22 cellular contexts compared by ENCODE assay signal in the genomic region with DNA sequence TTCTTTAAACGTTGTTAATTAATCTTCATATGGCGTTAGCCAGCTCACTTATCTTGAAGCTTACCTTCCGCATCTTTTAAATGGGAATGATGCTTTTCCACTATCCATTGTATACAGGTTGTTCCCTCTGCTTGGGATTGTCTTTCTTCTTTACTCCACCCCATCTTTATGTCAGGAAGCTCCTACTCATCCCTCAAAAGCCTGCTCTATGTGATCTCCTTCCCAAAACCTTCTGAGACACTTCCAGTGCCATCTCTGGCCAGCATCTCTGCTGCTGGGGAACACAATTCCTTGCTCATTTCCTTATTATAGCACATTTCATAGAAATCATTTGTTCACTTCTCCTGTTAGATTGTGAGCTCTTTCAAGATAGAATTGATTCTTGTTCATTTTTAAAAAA. TPM values are rescaled to one million over a fixed set of nuclear protein-coding genes. Genes with fewer than 3 reads are reported as not detected.
DNase-seq lines count a peak whose midpoint lies in the region; ATAC-seq and TF ChIP-seq lines count a peak whose summit lies in the region.
"Had no signal": no experiment of that assay in that cellular context is flagged by ENCODE, and none has a peak within 500 bp of the region (broad histone marks: within the 10 kb centered on the region; RNA-seq: fewer than 3 reads in every experiment).

No MANE protein-coding gene starts in this region.

- H3K27ac ChIP-seq in CD4-positive, alpha-beta memory T cell (ENCODE audit: low read depth, low read length): no peak overlapping the region
- no peak overlapping the region for H3K27ac ChIP-seq in smooth muscle cell (ENCODE audit: low read depth)
- H3K27ac ChIP-seq: KMS-11, ovary, SJSA1, upper lobe of left lung had no signal

- no peak overlapping the region for H2AFZ ChIP-seq in smooth muscle cell (ENCODE audit: low read depth)

- no peak for DNase-seq in activated CD4-positive, alpha-beta T cell treated with anti-CD3 and anti-CD28 coated beads for 36 hours
- DNase-seq in activated CD4-positive, alpha-beta T cell treated with anti-CD3 and anti-CD28 coated beads, Interleukin-2, amount 50 U/mL, for 4 hours: no peak
- no peak for DNase-seq in CD4-positive, alpha-beta memory T cell
- no peak for DNase-seq in natural killer cell
- no peak for DNase-seq in smooth muscle cell (lab: John Stamatoyannopoulos, UW; ENCODE audit: unreplicated experiment)
- DNase-seq: activated CD4-positive, CD25-positive, alpha-beta regulatory T cell; activated CD8-positive, alpha-beta memory T cell treated with anti-CD3 and anti-CD28 coated beads, Interleukin-2, amount 10 ng/mL, durations not matched to agents 7 days and 5 days; activated effector memory CD4-positive, alpha-beta T cell treated with anti-CD3 and anti-CD28 coated beads, Interleukin-2, amount 50 U/mL, for 16 hours; amniotic stem cell; BE2C; NCI-H187; NCI-H526; ovary; stimulated activated CD4-positive, alpha-beta T cell treated with anti-CD3 and anti-CD28 coated beads, Interleukin-12 subunit alpha, Interleukin-12 subunit beta, amount 100 ng/mL, for 4 hours; stimulated activated CD4-positive, alpha-beta T cell treated with anti-CD3 and anti-CD28 coated beads, Interleukin-4, amount 100 ng/mL, for 4 hours; T-helper 9 cell; upper lobe of left lung had no signal

- H4K20me1 ChIP-seq in smooth muscle cell (ENCODE audit: low read depth): peaks cover 82% of the 10 kb centered on the region

- H3K27me3 ChIP-seq in CD4-positive, alpha-beta memory T cell (ENCODE audit: insufficient read depth, low read length): no peaks in the 10 kb centered on the region
- no peaks in the 10 kb centered on the region for H3K27me3 ChIP-seq in smooth muscle cell (ENCODE audit: low read depth)
- H3K27me3 ChIP-seq: BE2C, ovary, SJSA1, upper lobe of left lung had no signal

- H3K9me3 Mint-ChIP-seq in activated CD4-positive, alpha-beta T cell treated with anti-CD3 and anti-CD28 coated beads for 36 hours (ENCODE audit: low read depth): peaks cover 4% of the 10 kb centered on the region
- peaks cover 0 to 3% (median 0%) of the 10 kb centered on the region in 8 donors for H3K9me3 Mint-ChIP-seq in CD4-positive, alpha-beta memory T cell
- peaks cover 4% of the 10 kb centered on the region for H3K9me3 Mint-ChIP-seq in activated T-helper 17 cell treated with anti-CD3 and anti-CD28 coated beads, Interleukin-2, amount 50 U/mL, for 72 hours
- H3K9me3 Mint-ChIP-seq in natural killer cell: no peaks in the 10 kb centered on the region

- no peak for TF ChIP-seq CTCF in natural killer cell (IDR thresholded peaks at IDR 0.05)
- TF ChIP-seq CTCF in smooth muscle cell (IDR thresholded peaks at IDR 0.05; ENCODE audit: borderline replicate concordance, insufficient read depth, poor library complexity, severe bottlenecking): no peak

- POLR2A ChIA-PET in activated CD4-positive, alpha-beta T cell treated with anti-CD3 and anti-CD28 coated beads for 36 hours (lab: Charles Lee): interaction anchor here (0.7 to 1.0 kb wide), 3 partner anchors 8 to 62 kb away, joined by 3 to 4 read pairs (median 3); no protein-coding TSS in a partner anchor
- POLR2A ChIA-PET in CD4-positive, alpha-beta memory T cell (lab: Charles Lee; ENCODE audit: partially characterized antibody): interaction anchor here (0.7 to 2.2 kb wide), 6 partner anchors 8 to 259 kb away, joined by 3 to 6 read pairs (median 4); a partner anchor contains a TSS

- H3K36me3 ChIP-seq in CD4-positive, alpha-beta memory T cell (ENCODE audit: insufficient read depth, low read length): no peaks in the 10 kb centered on the region
- no peaks in the 10 kb centered on the region for H3K36me3 ChIP-seq in smooth muscle cell (ENCODE audit: low read depth)
- H3K36me3 ChIP-seq: ovary, upper lobe of left lung had no signal

- no peaks in the 10 kb centered on the region for H3K9me3 ChIP-seq in CD4-positive, alpha-beta memory T cell (ENCODE audit: control insufficient read depth in 1 of 2, low read length in 2 of 2)
- no peaks in the 10 kb centered on the region for H3K9me3 ChIP-seq in smooth muscle cell (replicated peaks; ENCODE audit: low read depth)
- H3K9me3 ChIP-seq: BE2C, ovary, SJSA1, upper lobe of left lung had no signal

- CTCF ChIA-PET in activated CD4-positive, alpha-beta T cell treated with anti-CD3 and anti-CD28 coated beads for 36 hours (lab: Charles Lee): interaction anchor here (0.6 to 3.8 kb wide), 5 partner anchors 9 to 181 kb away, joined by 3 to 25 read pairs (median 4); no protein-coding TSS in a partner anchor
- CTCF ChIA-PET in CD4-positive, alpha-beta memory T cell (lab: Charles Lee; ENCODE audit: partially characterized antibody): interaction anchor here (1.0 to 1.3 kb wide), 3 partner anchors 11 to 70 kb away, joined by 3 to 6 read pairs (median 4); no protein-coding TSS in a partner anchor

- H3K9ac ChIP-seq in smooth muscle cell (ENCODE audit: low read depth): no peak overlapping the region
- H3K9ac ChIP-seq: KMS-11 had no signal

- H3K4me3 Mint-ChIP-seq in activated CD4-positive, alpha-beta T cell treated with anti-CD3 and anti-CD28 coated beads for 36 hours: no peak overlapping the region
- peak overlapping the region in 6 of 8 donors; percentile 25 to 94 (median 58) for H3K4me3 Mint-ChIP-seq in CD4-positive, alpha-beta memory T cell
- peak overlapping the region; percentile 90 for H3K4me3 Mint-ChIP-seq in activated T-helper 17 cell treated with anti-CD3 and anti-CD28 coated beads, Interleukin-2, amount 50 U/mL, for 72 hours
- H3K4me3 Mint-ChIP-seq in natural killer cell: peak overlapping the region; percentile 43
- H3K4me3 Mint-ChIP-seq: activated CD8-positive, alpha-beta memory T cell treated with anti-CD3 and anti-CD28 coated beads, Interleukin-2, amount 10 ng/mL, durations not matched to agents 7 days and 5 days had no signal

- peaks cover 85% of the 10 kb centered on the region for H3K4me1 Mint-ChIP-seq in activated CD4-positive, alpha-beta T cell treated with anti-CD3 and anti-CD28 coated beads for 36 hours
- peaks cover 71 to 90% (median 80%) of the 10 kb centered on the region in 4 donors for H3K4me1 Mint-ChIP-seq in CD4-positive, alpha-beta memory T cell
- peaks cover 54% of the 10 kb centered on the region for H3K4me1 Mint-ChIP-seq in activated T-helper 17 cell treated with anti-CD3 and anti-CD28 coated beads, Interleukin-2, amount 50 U/mL, for 72 hours
- peaks cover 85 to 90% of the 10 kb centered on the region in 2 donors for H3K4me1 Mint-ChIP-seq in natural killer cell

- no peak overlapping the region for H3K4me3 ChIP-seq in CD4-positive, alpha-beta memory T cell (ENCODE audit: low read length in 2 of 2)
- no peak overlapping the region for H3K4me3 ChIP-seq in smooth muscle cell
- H3K4me3 ChIP-seq: ovary, SJSA1, upper lobe of left lung had no signal

- no peak for ATAC-seq in activated CD4-positive, alpha-beta T cell treated with anti-CD3 and anti-CD28 coated beads for 36 hours
- no peak for ATAC-seq in activated T-helper 17 cell treated with anti-CD3 and anti-CD28 coated beads, Interleukin-2, amount 50 U/mL, for 72 hours (replicated peaks)
- ATAC-seq in natural killer cell (no peak), HG03460 (IDR thresholded peaks at IDR 0.05; ENCODE audit: unreplicated experiment) (no peak), HG03457 (IDR thresholded peaks at IDR 0.05; ENCODE audit: unreplicated experiment) (no peak)
- ATAC-seq: activated CD8-positive, alpha-beta memory T cell treated with anti-CD3 and anti-CD28 coated beads, Interleukin-2, amount 10 ng/mL, durations not matched to agents 7 days and 5 days had no signal

- no peak overlapping the region for H3K4me2 ChIP-seq in smooth muscle cell

- H3K27me3 Mint-ChIP-seq in activated CD4-positive, alpha-beta T cell treated with anti-CD3 and anti-CD28 coated beads for 36 hours: no peaks in the 10 kb centered on the region
- H3K27me3 Mint-ChIP-seq in CD4-positive, alpha-beta memory T cell: no peaks in the 10 kb centered on the region
- no peaks in the 10 kb centered on the region for H3K27me3 Mint-ChIP-seq in activated T-helper 17 cell treated with anti-CD3 and anti-CD28 coated beads, Interleukin-2, amount 50 U/mL, for 72 hours
- no peaks in the 10 kb centered on the region for H3K27me3 Mint-ChIP-seq in natural killer cell (ENCODE audit: low read depth in 2 of 2)
- H3K27me3 Mint-ChIP-seq: activated CD8-positive, alpha-beta memory T cell treated with anti-CD3 and anti-CD28 coated beads, Interleukin-2, amount 10 ng/mL, durations not matched to agents 7 days and 5 days had no signal

- peaks cover 85% of the 10 kb centered on the region for H3K4me1 ChIP-seq in CD4-positive, alpha-beta memory T cell (ENCODE audit: insufficient read depth, low read length)
- peaks cover 10% of the 10 kb centered on the region for H3K4me1 ChIP-seq in smooth muscle cell (ENCODE audit: low read depth)

- H3K27ac Mint-ChIP-seq in activated CD4-positive, alpha-beta T cell treated with anti-CD3 and anti-CD28 coated beads for 36 hours: peak overlapping the region; percentile 2
- H3K27ac Mint-ChIP-seq in CD4-positive, alpha-beta memory T cell: peak overlapping the region; percentile 57 to 88 (median 76)
- H3K27ac Mint-ChIP-seq in activated T-helper 17 cell treated with anti-CD3 and anti-CD28 coated beads, Interleukin-2, amount 50 U/mL, for 72 hours: peak overlapping the region; percentile 68
- peak overlapping the region in 1 of 2 donors; percentile 92 for H3K27ac Mint-ChIP-seq in natural killer cell

- intact Hi-C loops in activated CD4-positive, alpha-beta T cell treated with anti-CD3 and anti-CD28 coated beads for 36 hours (cut with DNase I, micrococcal nuclease): no loop called here
- intact Hi-C loops in CD4-positive, alpha-beta memory T cell (cut with micrococcal nuclease): no loop called here
- intact Hi-C loops in natural killer cell (cut with micrococcal nuclease): no loop called here

- H3K36me3 Mint-ChIP-seq in activated CD4-positive, alpha-beta T cell treated with anti-CD3 and anti-CD28 coated beads for 36 hours (ENCODE audit: low read depth): peaks cover 29% of the 10 kb centered on the region
- peaks cover 19 to 35% of the 10 kb centered on the region in 2 donors for H3K36me3 Mint-ChIP-seq in CD4-positive, alpha-beta memory T cell
- peaks cover 60% of the 10 kb centered on the region for H3K36me3 Mint-ChIP-seq in activated T-helper 17 cell treated with anti-CD3 and anti-CD28 coated beads, Interleukin-2, amount 50 U/mL, for 72 hours (ENCODE audit: low read depth)
- no peaks in the 10 kb centered on the region for H3K36me3 Mint-ChIP-seq in natural killer cell

- peaks cover 5% of the 10 kb centered on the region for H3F3A ChIP-seq in smooth muscle cell (ENCODE audit: low read depth)

- peaks cover 79% of the 10 kb centered on the region for H3K79me2 ChIP-seq in smooth muscle cell (ENCODE audit: low read depth)

- WGBS in smooth muscle cell (ENCODE audit: low lambda C conversion rate): 98% methylated on average over 3 of the region's 3 CpGs

RNA-seq across cellular contexts. Expression of a gene that starts 4.3 kb away (rescaled TPM):
- 10 to 100 TPM; 30.8 to 32.0 TPM for total RNA-seq in activated CD4-positive, alpha-beta T cell treated with anti-CD3 and anti-CD28 coated beads for 36 hours
- 10 to 100 TPM; 78.9 to 80.9 TPM for total RNA-seq in CD4-positive, alpha-beta memory T cell
- 10 to 100 TPM; 29.4 to 35.1 TPM for polyA plus RNA-seq in CD4-positive, alpha-beta memory T cell
- total RNA-seq in activated T-helper 17 cell treated with anti-CD3 and anti-CD28 coated beads, Interleukin-2, amount 50 U/mL, for 72 hours: 10 to 100 TPM; 36.6 to 41.1 TPM
- total RNA-seq in natural killer cell: 10 to 100 TPM; 93.9 to 99.4 (median 97.0) TPM
- 19.9 and 20.0 TPM in 2 replicates for total RNA-seq in smooth muscle cell
- polyA plus RNA-seq in smooth muscle cell: 4.9 and 5.5 TPM in 2 replicates
